8 cellular contexts compared by ENCODE assay signal in the genomic region with DNA sequence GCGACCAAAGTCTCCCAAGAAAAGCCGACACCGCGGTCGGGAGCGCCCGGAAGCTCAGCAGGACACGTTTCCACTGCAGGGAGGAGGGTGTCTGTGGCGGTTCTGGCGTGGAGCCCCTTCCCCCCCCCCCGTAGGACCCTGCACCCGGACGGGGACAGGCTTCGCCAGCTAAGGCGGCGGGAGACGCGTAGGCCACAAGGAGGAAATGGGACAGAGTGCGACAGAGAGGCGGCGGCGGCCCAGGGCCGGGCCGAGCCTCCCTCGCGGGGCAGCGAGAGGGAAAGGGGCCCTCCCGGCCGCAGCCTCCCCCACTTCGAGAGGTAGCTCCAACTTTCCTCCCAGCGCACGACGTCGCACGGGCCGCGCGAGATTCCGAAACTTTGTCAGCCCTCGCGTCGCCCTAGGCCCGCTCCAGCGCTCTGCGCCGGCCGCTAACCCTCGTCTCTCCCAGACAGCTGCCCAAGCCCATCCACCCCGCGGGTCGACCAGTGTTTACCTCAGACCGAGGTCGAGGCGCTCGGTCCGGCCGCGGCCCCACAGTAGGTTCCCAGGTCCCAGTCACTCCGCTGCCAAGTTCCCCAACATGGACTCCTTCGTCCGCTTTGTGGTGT. TPM values are rescaled to one million over a fixed set of nuclear protein-coding genes. Genes with fewer than 3 reads are reported as not detected.
DNase-seq lines count a peak whose midpoint lies in the region; ATAC-seq lines count a peak whose summit lies in the region.

No MANE protein-coding gene starts in this region.

- H3K4me1 Mint-ChIP-seq in CD4-positive, alpha-beta memory T cell = peaks cover 42 to 66% (median 48%) of the 10 kb centered on the region in 4 donors
- peaks cover 53% of the 10 kb centered on the region for H3K4me1 Mint-ChIP-seq in activated naive CD4-positive, alpha-beta T cell treated with anti-CD3 and anti-CD28 coated beads, Interleukin-2, amount 50 U/mL, for 24 hours

- H3K36me3 Mint-ChIP-seq in CD4-positive, alpha-beta memory T cell = peaks cover 7 to 42% of the 10 kb centered on the region in 2 donors
- H3K36me3 Mint-ChIP-seq in activated naive CD4-positive, alpha-beta T cell treated with anti-CD3 and anti-CD28 coated beads, Interleukin-2, amount 50 U/mL, for 24 hours = peaks cover 17% of the 10 kb centered on the region

- peak overlapping the region; percentile 89 to 99 (median 96) for H3K4me3 Mint-ChIP-seq in CD4-positive, alpha-beta memory T cell
- H3K4me3 Mint-ChIP-seq in activated naive CD4-positive, alpha-beta T cell treated with anti-CD3 and anti-CD28 coated beads, Interleukin-2, amount 50 U/mL, for 24 hours = peak overlapping the region; percentile 95

- peaks cover 0 to 3% (median 0%) of the 10 kb centered on the region in 8 donors for H3K9me3 Mint-ChIP-seq in CD4-positive, alpha-beta memory T cell
- H3K9me3 Mint-ChIP-seq in activated naive CD4-positive, alpha-beta T cell treated with anti-CD3 and anti-CD28 coated beads, Interleukin-2, amount 50 U/mL, for 24 hours = no peaks in the 10 kb centered on the region

- POLR2A ChIA-PET in CD4-positive, alpha-beta memory T cell (lab: Charles Lee; ENCODE audit: partially characterized antibody) = interaction anchor here (0.6 to 5.9 kb wide), 19 partner anchors 10 to 1229 kb away, joined by 3 to 89 read pairs (median 5); partner anchors contain the start of genes ARID2, PCED1B and SLC38A1

- H3K27ac ChIP-seq in CD4-positive, alpha-beta memory T cell (ENCODE audit: low read depth, low read length) = peak overlapping the region; percentile 99

- H3K27me3 ChIP-seq in CD4-positive, alpha-beta memory T cell (ENCODE audit: insufficient read depth, low read length) = no peaks in the 10 kb centered on the region

- CTCF ChIA-PET in CD4-positive, alpha-beta memory T cell (lab: Charles Lee; ENCODE audit: partially characterized antibody) = interaction anchor here (0.9 to 2.7 kb wide), 12 partner anchors 13 to 313 kb away, joined by 3 to 13 read pairs (median 4); no protein-coding TSS in a partner anchor

- peaks cover 45% of the 10 kb centered on the region for H3K4me1 ChIP-seq in CD4-positive, alpha-beta memory T cell (ENCODE audit: insufficient read depth, low read length)

- H3K9me3 ChIP-seq in CD4-positive, alpha-beta memory T cell (ENCODE audit: control insufficient read depth in 1 of 2, low read length in 2 of 2) = no peaks in the 10 kb centered on the region

- in situ Hi-C loops in SK-MEL-5 (cut with HindIII; ENCODE audit: low pct_unique_long_range_greater_than_20kb, low sequenced_read_pairs) = no loop called here

- H3K4me3 ChIP-seq in CD4-positive, alpha-beta memory T cell (ENCODE audit: low read length in 2 of 2) = peak overlapping the region; percentile 81 to 94

- H3K27me3 Mint-ChIP-seq in CD4-positive, alpha-beta memory T cell = peaks cover 0 to 4% of the 10 kb centered on the region in 2 donors
- H3K27me3 Mint-ChIP-seq in activated naive CD4-positive, alpha-beta T cell treated with anti-CD3 and anti-CD28 coated beads, Interleukin-2, amount 50 U/mL, for 24 hours = no peaks in the 10 kb centered on the region

- ATAC-seq in GM19438 (IDR thresholded peaks at IDR 0.05; ENCODE audit: low read depth, unreplicated experiment) (peak; percentile 36), HG03521 (IDR thresholded peaks at IDR 0.05; ENCODE audit: unreplicated experiment) (peak; percentile 26), left ventricle myocardium superior (peak; percentile 44)

- H3K27ac Mint-ChIP-seq in CD4-positive, alpha-beta memory T cell = peak overlapping the region; percentile 96 to 100 (median 100)
- H3K27ac Mint-ChIP-seq in activated naive CD4-positive, alpha-beta T cell treated with anti-CD3 and anti-CD28 coated beads, Interleukin-2, amount 50 U/mL, for 24 hours = peak overlapping the region; percentile 99

- intact Hi-C loops in CD4-positive, alpha-beta memory T cell (cut with micrococcal nuclease) = loop anchor here (1.0 to 10.0 kb wide), 14 partner anchors 15 to 775 kb away; partner anchors contain the start of genes SLC38A1 and SLC38A2
- intact Hi-C loops in left ventricle myocardium superior (cut with micrococcal nuclease) = no loop called here

- peak in 4 of 5 donors; percentile 47 to 69 (median 54) for DNase-seq in CD4-positive, alpha-beta memory T cell
- peak; percentile 47 for DNase-seq in SK-MEL-5 (ENCODE audit: low read depth, low spot score)
- DNase-seq in left ventricle myocardium superior = peak; percentile 81
- DNase-seq in retina = peak; percentile 94
- DNase-seq in COLO829 (ENCODE audit: low spot score) = no peak

- peaks cover 7% of the 10 kb centered on the region for H3K36me3 ChIP-seq in CD4-positive, alpha-beta memory T cell (ENCODE audit: insufficient read depth, low read length)

RNA-seq across cellular contexts. Expression of gene SCAF11, which starts 0.4 kb away (rescaled TPM):
- 100 to 1,000 TPM; 212 to 236 TPM for total RNA-seq in CD4-positive, alpha-beta memory T cell
- polyA plus RNA-seq in CD4-positive, alpha-beta memory T cell = 100 to 1,000 TPM in 1 of 2 donors, 10 to 100 TPM in 1; 62.4 to 127 TPM
- 49.0 and 58.1 TPM in 2 replicates for total RNA-seq in SK-MEL-5 (2014; rRNA removed; shearing (Covaris generic))
- polyA plus RNA-seq in SK-MEL-5 (2015; cell fraction: cytosol; rRNA removed) = 40.0 and 43.0 TPM in 2 replicates
- polyA plus RNA-seq in SK-MEL-5 (2015; cell fraction: nucleus; rRNA removed) = 45.4 and 45.7 TPM in 2 replicates
- 79.9 TPM for total RNA-seq in left ventricle myocardium superior
